In genomic region chr17:6915620-6916019, GRCh38 we compare ENCODE assay signal across 1 cellular context.
TF ChIP-seq lines count a peak whose summit lies in the region.

No MANE protein-coding gene starts in this region.

TF ChIP-seq in K562, 482 proteins besides CTCF, POLR2A, EP300 and RAD21 (continued from another document):
- TF ChIP-seq CBX1 (IDR thresholded peaks at IDR 0.05; ENCODE audit: low read depth): no peak
- TF ChIP-seq HOXB6 (CRISPR knock-in tag; IDR thresholded peaks at IDR 0.05; ENCODE audit: borderline replicate concordance): no peak
- TF ChIP-seq ARID2 (IDR thresholded peaks at IDR 0.05): no peak
- TF ChIP-seq ATF7 (IDR thresholded peaks at IDR 0.05): no peak
- peak; percentile 76 for TF ChIP-seq ATF3 (IDR thresholded peaks at IDR 0.05)
- no peak for TF ChIP-seq ATF3 (CRISPR knock-in tag; conservative IDR thresholded peaks at IDR 0.05)
- no peak for TF ChIP-seq ZNF217 (CRISPR knock-in tag; IDR thresholded peaks at IDR 0.05)
- TF ChIP-seq MED1 (CRISPR knock-in tag; IDR thresholded peaks at IDR 0.05; ENCODE audit: borderline replicate concordance): no peak
- TF ChIP-seq TEAD1 (CRISPR knock-in tag; IDR thresholded peaks at IDR 0.05): no peak
- no peak for TF ChIP-seq MBD1 (CRISPR knock-in tag; IDR thresholded peaks at IDR 0.05)
- TF ChIP-seq IRF2 (CRISPR knock-in tag; IDR thresholded peaks at IDR 0.05): no peak
- TF ChIP-seq PYGO2 (tag; IDR thresholded peaks at IDR 0.05): no peak
- no peak for TF ChIP-seq BRCA1 (IDR thresholded peaks at IDR 0.05)
- no peak for TF ChIP-seq BRCA1 (CRISPR knock-in tag; IDR thresholded peaks at IDR 0.05)
- no peak for TF ChIP-seq CBX5 (IDR thresholded peaks at IDR 0.05; ENCODE audit: borderline replicate concordance, low read depth)
- peak; percentile 37; the same call in 1 of the 2 replicates for TF ChIP-seq CXXC5 (CRISPR knock-in tag; IDR thresholded peaks at IDR 0.05)
- no peak for TF ChIP-seq ZFP91 (CRISPR knock-in tag; IDR thresholded peaks at IDR 0.05)
- TF ChIP-seq RFX5 (IDR thresholded peaks at IDR 0.05; ENCODE audit: low read depth, low read length): no peak
- TF ChIP-seq TEAD4 (IDR thresholded peaks at IDR 0.05; ENCODE audit: low read length): 0 out of 2 replicates have a peak, but pooled peaks have one; percentile 9
- no peak for TF ChIP-seq TEAD4 (CRISPR knock-in tag; IDR thresholded peaks at IDR 0.05; ENCODE audit: borderline replicate concordance)
- no peak for TF ChIP-seq ZNF282 (CRISPR knock-in tag; IDR thresholded peaks at IDR 0.05)
- TF ChIP-seq FOSL1 (tag; conservative IDR thresholded peaks at IDR 0.05): peak; percentile 84
- peak; percentile 70 for TF ChIP-seq ARID1B (IDR thresholded peaks at IDR 0.05)
- TF ChIP-seq AFF1 (IDR thresholded peaks at IDR 0.05; ENCODE audit: low read depth in 1 of 2, partially characterized antibody in 2 of 2): no peak
- no peak for TF ChIP-seq DDX20 (tag; IDR thresholded peaks at IDR 0.05; ENCODE audit: low read depth)
- no peak for TF ChIP-seq TBP (optimal IDR thresholded peaks at IDR 0.05; ENCODE audit: low read depth, low read length)
- no peak for TF ChIP-seq DACH1 (IDR thresholded peaks at IDR 0.05; ENCODE audit: partially characterized antibody)
- TF ChIP-seq SMAD3 (CRISPR knock-in tag; conservative IDR thresholded peaks at IDR 0.05): no peak
- peak; percentile 68 for TF ChIP-seq SMARCA4 (IDR thresholded peaks at IDR 0.05)
- TF ChIP-seq JUN (IDR thresholded peaks at IDR 0.05; ENCODE audit: borderline replicate concordance, low read depth, low read length): peak; percentile 73; the same call in 1 of the 2 replicates
- no peak for TF ChIP-seq JUN (CRISPR knock-in tag; IDR thresholded peaks at IDR 0.05; ENCODE audit: borderline replicate concordance)
- no peak for TF ChIP-seq ARID3B (CRISPR knock-in tag; IDR thresholded peaks at IDR 0.05; ENCODE audit: borderline replicate concordance)
- TF ChIP-seq MTA3 (IDR thresholded peaks at IDR 0.05; ENCODE audit: borderline replicate concordance): no peak
- no peak for TF ChIP-seq ETS2 (tag; IDR thresholded peaks at IDR 0.05; ENCODE audit: borderline replicate concordance, poor library complexity, severe bottlenecking)
- no peak for TF ChIP-seq ZNF140 (CRISPR knock-in tag; IDR thresholded peaks at IDR 0.05)
- TF ChIP-seq ZNF347 (CRISPR knock-in tag; IDR thresholded peaks at IDR 0.05; ENCODE audit: low read depth): no peak
- no peak for TF ChIP-seq ARID3A (IDR thresholded peaks at IDR 0.05; ENCODE audit: borderline replicate concordance, low read depth, low read length)
- TF ChIP-seq SMARCE1 (IDR thresholded peaks at IDR 0.05): peak; percentile 68; the same call in 1 of the 2 replicates
- no peak for TF ChIP-seq POU5F1 (IDR thresholded peaks at IDR 0.05; ENCODE audit: borderline replicate concordance, low read depth, low read length, partially characterized antibody)
- no peak for TF ChIP-seq MTA2 (IDR thresholded peaks at IDR 0.05; ENCODE audit: low read depth)
- TF ChIP-seq SNIP1 (IDR thresholded peaks at IDR 0.05; ENCODE audit: low read depth): no peak
- peak; percentile 55 for TF ChIP-seq GATA2 (CRISPR knock-in tag; IDR thresholded peaks at IDR 0.05)
- no peak for TF ChIP-seq RBM25 (IDR thresholded peaks at IDR 0.05; ENCODE audit: low read depth, low read length, severe bottlenecking)
- no peak for TF ChIP-seq NCOA6 (IDR thresholded peaks at IDR 0.05)
- TF ChIP-seq POLR3A (IDR thresholded peaks at IDR 0.05; ENCODE audit: borderline replicate concordance, extremely low read depth, insufficient read depth, insufficient read length): no peak
- TF ChIP-seq BCOR (IDR thresholded peaks at IDR 0.05): no peak
- peak; percentile 44; the same call in 1 of the 2 replicates for TF ChIP-seq ZNF589 (CRISPR knock-in tag; IDR thresholded peaks at IDR 0.05; ENCODE audit: low read depth)
